In the genomic region with DNA sequence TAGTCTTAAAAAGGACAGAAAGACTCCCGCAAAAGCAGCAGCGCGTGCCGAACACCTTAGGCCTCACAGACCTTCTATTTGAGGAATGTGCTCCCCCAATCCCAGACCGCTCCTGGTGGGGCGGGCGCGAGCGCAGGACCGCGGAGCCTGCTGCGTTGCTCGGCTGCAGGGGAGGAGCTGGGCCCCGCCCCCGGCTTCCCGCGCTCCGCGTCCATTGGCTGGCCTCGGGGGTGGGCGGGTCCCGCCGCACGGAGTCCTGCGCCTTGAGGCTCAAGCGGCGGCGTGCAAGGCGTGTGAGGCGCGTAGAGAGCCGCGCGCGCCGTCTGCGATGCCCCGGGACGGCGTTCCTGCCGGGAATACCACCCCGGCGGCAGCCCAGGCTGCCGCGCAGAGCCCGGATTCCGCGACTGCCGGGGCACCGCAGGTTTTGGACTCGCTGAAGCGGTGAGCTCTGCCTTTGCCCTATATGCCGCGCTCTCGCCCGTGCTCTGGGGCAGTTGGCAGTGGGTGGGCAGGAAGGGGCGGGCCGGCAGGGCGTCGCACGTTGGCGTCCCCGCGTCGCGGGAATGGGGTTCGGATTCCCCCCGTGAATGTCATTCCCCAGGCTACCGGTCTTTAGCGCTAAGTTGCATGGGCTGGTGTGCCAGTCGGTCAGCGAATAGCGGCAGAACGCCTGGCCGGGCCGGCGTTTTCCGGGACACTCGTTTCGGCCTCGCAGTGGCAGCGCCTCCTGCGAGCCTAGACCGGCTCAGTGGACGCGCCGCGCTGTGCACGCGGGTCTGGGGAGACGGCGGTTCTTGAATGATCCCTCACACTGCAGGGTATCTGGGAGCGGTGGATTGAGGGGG, we compare ENCODE assay signal across 8 cellular contexts. TPM values are rescaled to one million over a fixed set of nuclear protein-coding genes. Genes with fewer than 3 reads are reported as not detected.
A peak's percentile ranks its signal among the peaks of the same experiment; 100 is the strongest.
DNase-seq lines count a peak whose midpoint lies in the region; ATAC-seq and TF ChIP-seq lines count a peak whose summit lies in the region.

No MANE protein-coding gene starts in this region.

- TF ChIP-seq CTCF in AG04449 (IDR thresholded peaks at IDR 0.05; ENCODE audit: insufficient read depth, low read length, missing control alignments), result peak; percentile 21
- TF ChIP-seq CTCF in right lobe of liver (IDR thresholded peaks at IDR 0.05), result no peak

- ATAC-seq in GM18907 (IDR thresholded peaks at IDR 0.05; ENCODE audit: unreplicated experiment) (peak; percentile 100), HG03135 (IDR thresholded peaks at IDR 0.05; ENCODE audit: unreplicated experiment) (peak; percentile 98), right lobe of liver (peak; percentile 99 to 100 (median 99))

- H3K27ac ChIP-seq in right lobe of liver, result peak overlapping the region; percentile 41 to 55 (median 48)

- POLR2A ChIA-PET in AG04449 (lab: Yijun Ruan, JAX), result interaction anchor here (1.0 kb wide), 1 partner anchor 55 kb away, joined by 3 read pairs; a partner anchor contains a TSS

- peaks cover 0 to 9% (median 4%) of the 10 kb centered on the region in 4 donors for H3K4me1 ChIP-seq in right lobe of liver

- intact Hi-C loops in right lobe of liver (cut with DNase I), result no loop called here

- no peaks in the 10 kb centered on the region for H3K9me3 ChIP-seq in right lobe of liver

- under 1% methylated on average over 19 of the region's 93 CpGs for WGBS in right lobe of liver (ENCODE audit: insufficient coverage, low coverage, low lambda C conversion rate, missing lambda C conversion rate)

- H3K4me3 ChIP-seq in AG04449 (ENCODE audit: low read depth, low read length) (peak overlapping the region; percentile 71), right lobe of liver (peak overlapping the region; percentile 63 to 66 (median 64))

- H3K36me3 ChIP-seq in right lobe of liver, result no peaks in the 10 kb centered on the region

- TF ChIP-seq POLR2A in right lobe of liver (IDR thresholded peaks at IDR 0.05), result peak; percentile 60

- no peaks in the 10 kb centered on the region for H3K27me3 ChIP-seq in right lobe of liver

- CTCF ChIA-PET in AG04449 (lab: Yijun Ruan, JAX), result interaction anchor here (1.3 to 3.0 kb wide), 2 partner anchors 23 to 119 kb away, joined by 3 to 14 read pairs; no protein-coding TSS in a partner anchor

- DNase-seq in AG04449 (ENCODE audit: low read depth, low spot score) (no peak), NCI-H460 (ENCODE audit: extremely low read depth, low read depth) (peak; percentile 90), dermis blood vessel endothelial cell (peak; percentile 91), right lobe of liver (peak; percentile 93 to 94 (median 94))
- peak; percentile 91 to 92 for DNase-seq in activated CD4-positive, alpha-beta T cell treated with anti-CD3 and anti-CD28 coated beads, Interleukin-2, amount 50 U/mL, for 48 hours
- DNase-seq in stimulated activated CD4-positive, alpha-beta T cell treated with anti-CD3 and anti-CD28 coated beads, Interleukin-2, amount 100 ng/mL, for 4 hours (ENCODE audit: low read depth), result peak; percentile 82

RNA-seq across cellular contexts. Expression of a gene that starts 49.6 kb away (rescaled TPM):
- total RNA-seq in NCI-H460 (2014; rRNA removed; shearing (Covaris generic)), result 0.55 and 0.97 TPM in 2 replicates
- polyA plus RNA-seq in NCI-H460 (2014; cell fraction: nucleus; rRNA removed), result 0.85 and 1.1 TPM in 2 replicates
- total RNA-seq in dermis blood vessel endothelial cell (1.5 and 1.9 TPM in 2 replicates), right lobe of liver (10 to 100 TPM in 5 of 6 experiments, 1 to 10 TPM in 1; 8.4 to 30.1 (median 15.3) TPM)

RNA-seq across cellular contexts. Expression of a gene that starts 55.0 kb away (rescaled TPM):
- 127 and 137 TPM in 2 replicates for total RNA-seq in NCI-H460 (2014; rRNA removed; shearing (Covaris generic))
- 114 and 141 TPM in 2 replicates for polyA plus RNA-seq in NCI-H460 (2014; cell fraction: nucleus; rRNA removed)
- total RNA-seq in dermis blood vessel endothelial cell (128 and 163 TPM in 2 replicates), right lobe of liver (10 to 100 TPM; 41.8 to 65.8 (median 61.5) TPM)
